1 cellular context compared by ENCODE assay signal in the genomic region with DNA sequence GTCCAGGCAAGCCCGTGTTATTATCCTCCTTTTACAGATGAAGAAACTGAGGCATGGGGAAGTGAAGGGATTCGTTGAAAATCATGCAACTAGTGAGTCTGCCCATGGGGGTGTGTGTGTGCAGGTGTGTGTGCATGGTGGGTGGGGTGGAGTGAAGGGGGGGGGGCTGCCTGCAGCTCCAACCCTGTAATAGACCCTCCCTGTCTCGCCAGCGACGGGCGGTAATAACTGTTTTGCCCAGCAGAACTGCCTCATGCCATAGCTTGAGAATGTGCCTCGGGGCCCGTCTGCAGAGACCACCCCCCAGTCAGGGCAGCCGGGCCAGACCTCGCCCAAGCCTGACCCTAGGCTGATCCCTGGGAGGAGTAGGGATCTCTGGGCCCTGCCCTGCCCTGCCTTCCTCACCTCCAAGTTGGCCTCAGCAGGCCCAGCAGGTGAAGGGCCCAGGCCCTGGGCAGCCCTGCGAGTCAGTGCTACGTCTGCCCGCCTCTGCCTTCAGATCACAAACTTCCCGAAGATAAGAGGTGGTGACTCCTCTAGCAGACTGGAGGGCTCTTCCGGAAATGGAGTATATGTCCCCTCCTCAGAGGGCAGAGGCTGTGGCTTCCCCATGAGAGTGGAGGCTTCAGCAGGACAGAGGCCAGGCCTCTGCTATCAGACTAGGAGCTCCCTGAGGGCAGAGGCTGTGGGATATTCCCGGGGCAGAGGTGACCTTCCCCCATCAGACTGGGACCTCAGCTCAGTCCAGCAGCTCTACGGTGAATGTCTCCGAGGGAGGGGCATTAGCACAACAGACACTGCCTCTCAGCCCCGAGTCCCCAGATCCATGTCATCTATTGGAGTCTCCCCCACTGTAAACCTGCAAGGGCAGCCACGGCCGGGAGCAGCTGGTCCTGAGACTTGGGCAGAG.
TF ChIP-seq lines count a peak whose summit lies in the region.

No MANE protein-coding gene starts in this region.

TF ChIP-seq in HepG2, 621 proteins besides CTCF, POLR2A, EP300 and RAD21:
- TF ChIP-seq GABPA (IDR thresholded peaks at IDR 0.05; ENCODE audit: low read depth, low read length) (no peak), GABPA (CRISPR knock-in tag; IDR thresholded peaks at IDR 0.05; ENCODE audit: low read depth) (no peak), ZNF33A (CRISPR knock-in tag; IDR thresholded peaks at IDR 0.05; ENCODE audit: borderline replicate concordance) (no peak), SMARCE1 (IDR thresholded peaks at IDR 0.05; ENCODE audit: borderline replicate concordance) (no peak), RARA (CRISPR knock-in tag; IDR thresholded peaks at IDR 0.05) (0 out of 2 replicates have a peak, but pooled peaks have one; percentile 2), SALL2 (CRISPR knock-in tag; IDR thresholded peaks at IDR 0.05) (no peak), ZNF687 (CRISPR knock-in tag; IDR thresholded peaks at IDR 0.05) (peak; percentile 54), SOX13 (IDR thresholded peaks at IDR 0.05) (no peak), SOX13 (CRISPR knock-in tag; conservative IDR thresholded peaks at IDR 0.05 in 1 of 2, IDR thresholded peaks at IDR 0.05 in 1 of 2) (no peak), SALL1 (CRISPR knock-in tag; IDR thresholded peaks at IDR 0.05) (peak; percentile 10; the same call in 1 of the 2 replicates), RXRA (CRISPR knock-in tag; IDR thresholded peaks at IDR 0.05) (0 out of 2 replicates have a peak, but pooled peaks have one; percentile 27), ZSCAN22 (CRISPR knock-in tag; IDR thresholded peaks at IDR 0.05) (peak; percentile 99), ARID4A (CRISPR knock-in tag; IDR thresholded peaks at IDR 0.05; ENCODE audit: borderline replicate concordance) (peak; percentile 33; the same call in 1 of the 2 replicates), RFX5 (IDR thresholded peaks at IDR 0.05; ENCODE audit: low read depth, low read length) (no peak), ZNF841 (CRISPR knock-in tag; IDR thresholded peaks at IDR 0.05; ENCODE audit: borderline replicate concordance) (no peak), ZFX (CRISPR knock-in tag; IDR thresholded peaks at IDR 0.05; ENCODE audit: low read depth) (peak; percentile 56), ZNF274 (CRISPR knock-in tag; IDR thresholded peaks at IDR 0.05) (0 out of 2 replicates have a peak, but pooled peaks have one; percentile 11), MTF1 (CRISPR knock-in tag; IDR thresholded peaks at IDR 0.05) (no peak), TCF12 (IDR thresholded peaks at IDR 0.05) (no peak), TCF12 (CRISPR knock-in tag; IDR thresholded peaks at IDR 0.05) (no peak), ZNF772 (CRISPR knock-in tag; IDR thresholded peaks at IDR 0.05) (no peak), GRHL1 (CRISPR knock-in tag; conservative IDR thresholded peaks at IDR 0.05) (no peak), ZSCAN20 (CRISPR knock-in tag; IDR thresholded peaks at IDR 0.05; ENCODE audit: borderline replicate concordance) (no peak)
- TF ChIP-seq, protein P1, sequence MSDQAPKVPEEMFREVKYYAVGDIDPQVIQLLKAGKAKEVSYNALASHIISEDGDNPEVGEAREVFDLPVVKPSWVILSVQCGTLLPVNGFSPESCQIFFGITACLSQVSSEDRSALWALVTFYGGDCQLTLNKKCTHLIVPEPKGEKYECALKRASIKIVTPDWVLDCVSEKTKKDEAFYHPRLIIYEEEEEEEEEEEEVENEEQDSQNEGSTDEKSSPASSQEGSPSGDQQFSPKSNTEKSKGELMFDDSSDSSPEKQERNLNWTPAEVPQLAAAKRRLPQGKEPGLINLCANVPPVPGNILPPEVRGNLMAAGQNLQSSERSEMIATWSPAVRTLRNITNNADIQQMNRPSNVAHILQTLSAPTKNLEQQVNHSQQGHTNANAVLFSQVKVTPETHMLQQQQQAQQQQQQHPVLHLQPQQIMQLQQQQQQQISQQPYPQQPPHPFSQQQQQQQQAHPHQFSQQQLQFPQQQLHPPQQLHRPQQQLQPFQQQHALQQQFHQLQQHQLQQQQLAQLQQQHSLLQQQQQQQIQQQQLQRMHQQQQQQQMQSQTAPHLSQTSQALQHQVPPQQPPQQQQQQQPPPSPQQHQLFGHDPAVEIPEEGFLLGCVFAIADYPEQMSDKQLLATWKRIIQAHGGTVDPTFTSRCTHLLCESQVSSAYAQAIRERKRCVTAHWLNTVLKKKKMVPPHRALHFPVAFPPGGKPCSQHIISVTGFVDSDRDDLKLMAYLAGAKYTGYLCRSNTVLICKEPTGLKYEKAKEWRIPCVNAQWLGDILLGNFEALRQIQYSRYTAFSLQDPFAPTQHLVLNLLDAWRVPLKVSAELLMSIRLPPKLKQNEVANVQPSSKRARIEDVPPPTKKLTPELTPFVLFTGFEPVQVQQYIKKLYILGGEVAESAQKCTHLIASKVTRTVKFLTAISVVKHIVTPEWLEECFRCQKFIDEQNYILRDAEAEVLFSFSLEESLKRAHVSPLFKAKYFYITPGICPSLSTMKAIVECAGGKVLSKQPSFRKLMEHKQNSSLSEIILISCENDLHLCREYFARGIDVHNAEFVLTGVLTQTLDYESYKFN (CRISPR knock-in tag; conservative IDR thresholded peaks at IDR 0.05) = 0 out of 2 replicates have a peak, but pooled peaks have one; percentile 11
- TF ChIP-seq, protein P2, sequence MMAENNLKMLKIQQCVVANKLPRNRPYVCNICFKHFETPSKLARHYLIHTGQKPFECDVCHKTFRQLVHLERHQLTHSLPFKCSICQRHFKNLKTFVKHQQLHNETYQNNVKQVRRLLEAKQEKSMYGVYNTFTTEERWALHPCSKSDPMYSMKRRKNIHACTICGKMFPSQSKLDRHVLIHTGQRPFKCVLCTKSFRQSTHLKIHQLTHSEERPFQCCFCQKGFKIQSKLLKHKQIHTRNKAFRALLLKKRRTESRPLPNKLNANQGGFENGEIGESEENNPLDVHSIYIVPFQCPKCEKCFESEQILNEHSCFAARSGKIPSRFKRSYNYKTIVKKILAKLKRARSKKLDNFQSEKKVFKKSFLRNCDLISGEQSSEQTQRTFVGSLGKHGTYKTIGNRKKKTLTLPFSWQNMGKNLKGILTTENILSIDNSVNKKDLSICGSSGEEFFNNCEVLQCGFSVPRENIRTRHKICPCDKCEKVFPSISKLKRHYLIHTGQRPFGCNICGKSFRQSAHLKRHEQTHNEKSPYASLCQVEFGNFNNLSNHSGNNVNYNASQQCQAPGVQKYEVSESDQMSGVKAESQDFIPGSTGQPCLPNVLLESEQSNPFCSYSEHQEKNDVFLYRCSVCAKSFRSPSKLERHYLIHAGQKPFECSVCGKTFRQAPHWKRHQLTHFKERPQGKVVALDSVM (CRISPR knock-in tag; IDR thresholded peaks at IDR 0.05) = peak; percentile 92
- TF ChIP-seq, protein P3, sequence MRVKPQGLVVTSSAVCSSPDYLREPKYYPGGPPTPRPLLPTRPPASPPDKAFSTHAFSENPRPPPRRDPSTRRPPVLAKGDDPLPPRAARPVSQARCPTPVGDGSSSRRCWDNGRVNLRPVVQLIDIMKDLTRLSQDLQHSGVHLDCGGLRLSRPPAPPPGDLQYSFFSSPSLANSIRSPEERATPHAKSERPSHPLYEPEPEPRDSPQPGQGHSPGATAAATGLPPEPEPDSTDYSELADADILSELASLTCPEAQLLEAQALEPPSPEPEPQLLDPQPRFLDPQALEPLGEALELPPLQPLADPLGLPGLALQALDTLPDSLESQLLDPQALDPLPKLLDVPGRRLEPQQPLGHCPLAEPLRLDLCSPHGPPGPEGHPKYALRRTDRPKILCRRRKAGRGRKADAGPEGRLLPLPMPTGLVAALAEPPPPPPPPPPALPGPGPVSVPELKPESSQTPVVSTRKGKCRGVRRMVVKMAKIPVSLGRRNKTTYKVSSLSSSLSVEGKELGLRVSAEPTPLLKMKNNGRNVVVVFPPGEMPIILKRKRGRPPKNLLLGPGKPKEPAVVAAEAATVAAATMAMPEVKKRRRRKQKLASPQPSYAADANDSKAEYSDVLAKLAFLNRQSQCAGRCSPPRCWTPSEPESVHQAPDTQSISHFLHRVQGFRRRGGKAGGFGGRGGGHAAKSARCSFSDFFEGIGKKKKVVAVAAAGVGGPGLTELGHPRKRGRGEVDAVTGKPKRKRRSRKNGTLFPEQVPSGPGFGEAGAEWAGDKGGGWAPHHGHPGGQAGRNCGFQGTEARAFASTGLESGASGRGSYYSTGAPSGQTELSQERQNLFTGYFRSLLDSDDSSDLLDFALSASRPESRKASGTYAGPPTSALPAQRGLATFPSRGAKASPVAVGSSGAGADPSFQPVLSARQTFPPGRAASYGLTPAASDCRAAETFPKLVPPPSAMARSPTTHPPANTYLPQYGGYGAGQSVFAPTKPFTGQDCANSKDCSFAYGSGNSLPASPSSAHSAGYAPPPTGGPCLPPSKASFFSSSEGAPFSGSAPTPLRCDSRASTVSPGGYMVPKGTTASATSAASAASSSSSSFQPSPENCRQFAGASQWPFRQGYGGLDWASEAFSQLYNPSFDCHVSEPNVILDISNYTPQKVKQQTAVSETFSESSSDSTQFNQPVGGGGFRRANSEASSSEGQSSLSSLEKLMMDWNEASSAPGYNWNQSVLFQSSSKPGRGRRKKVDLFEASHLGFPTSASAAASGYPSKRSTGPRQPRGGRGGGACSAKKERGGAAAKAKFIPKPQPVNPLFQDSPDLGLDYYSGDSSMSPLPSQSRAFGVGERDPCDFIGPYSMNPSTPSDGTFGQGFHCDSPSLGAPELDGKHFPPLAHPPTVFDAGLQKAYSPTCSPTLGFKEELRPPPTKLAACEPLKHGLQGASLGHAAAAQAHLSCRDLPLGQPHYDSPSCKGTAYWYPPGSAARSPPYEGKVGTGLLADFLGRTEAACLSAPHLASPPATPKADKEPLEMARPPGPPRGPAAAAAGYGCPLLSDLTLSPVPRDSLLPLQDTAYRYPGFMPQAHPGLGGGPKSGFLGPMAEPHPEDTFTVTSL (CRISPR knock-in tag; IDR thresholded peaks at IDR 0.05; ENCODE audit: borderline replicate concordance) = 0 out of 2 replicates have a peak, but pooled peaks have one; percentile 36
- TF ChIP-seq, protein P4, sequence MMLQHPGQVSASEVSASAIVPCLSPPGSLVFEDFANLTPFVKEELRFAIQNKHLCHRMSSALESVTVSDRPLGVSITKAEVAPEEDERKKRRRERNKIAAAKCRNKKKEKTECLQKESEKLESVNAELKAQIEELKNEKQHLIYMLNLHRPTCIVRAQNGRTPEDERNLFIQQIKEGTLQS (CRISPR knock-in tag; IDR thresholded peaks at IDR 0.05) = no peak
